Comparison of ENCODE assay signal across 22 cellular contexts in the genomic region with DNA sequence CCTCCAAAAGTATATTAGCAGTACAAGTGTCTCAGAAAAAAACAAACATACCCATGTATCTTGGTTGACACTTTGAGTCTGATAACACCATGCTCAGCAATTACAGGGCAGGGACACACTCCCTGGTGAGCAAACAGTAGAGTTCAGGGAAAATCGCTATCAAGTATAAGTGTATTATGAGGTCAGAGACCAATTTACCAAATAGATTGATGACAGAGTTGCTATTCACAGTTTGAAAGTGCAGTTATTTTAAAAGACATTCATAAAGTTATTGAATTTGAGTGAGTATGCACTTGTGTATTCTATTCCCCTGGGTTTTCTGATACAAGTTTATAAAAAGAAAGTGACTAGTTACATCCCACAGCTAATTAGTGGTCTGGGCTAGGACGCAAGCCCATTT. TPM values are rescaled to one million over a fixed set of nuclear protein-coding genes. Genes with fewer than 3 reads are reported as not detected.
DNase-seq lines count a peak whose midpoint lies in the region; ATAC-seq, FAIRE-seq and TF ChIP-seq lines count a peak whose summit lies in the region.
"Had no signal": no experiment of that assay in that cellular context is flagged by ENCODE, and none has a peak within 500 bp of the region (broad histone marks: within the 10 kb centered on the region; RNA-seq: fewer than 3 reads in every experiment).

No MANE protein-coding gene starts in this region.

- H3K27me3 ChIP-seq in K562 (ENCODE audit: control insufficient read depth in 2 of 2, insufficient read depth in 2 of 2, low read length in 2 of 2) (peaks cover 0 to 10% of the 10 kb centered on the region in 2 experiments; a peak in 2 of 5 replicates), BE2C (no peaks in the 10 kb centered on the region), mesendoderm (ENCODE audit: insufficient read depth, low read length, poor library complexity) (peaks cover 2% of the 10 kb centered on the region)

- 4% methylated on average over 2 of the region's 2 CpGs for WGBS in K562 (ENCODE audit: insufficient coverage, low coverage, missing lambda C conversion rate)
- no CpG with 5 or more reads among the region's 2 CpGs for WGBS in mesendoderm (ENCODE audit: extremely low coverage, insufficient coverage, low lambda C conversion rate)

- H3K9ac ChIP-seq in K562 (ENCODE audit: insufficient read depth in 1 of 2, low read depth in 2 of 2, low read length in 2 of 2): no peak overlapping the region; a peak in 1 of 4 replicates
- H3K9ac ChIP-seq in mesendoderm (ENCODE audit: low read length): no peak overlapping the region

- H4K20me1 ChIP-seq in K562 (replicated peaks; ENCODE audit: control insufficient read depth, insufficient read depth, low read length): no peaks in the 10 kb centered on the region

- H3K79me2 ChIP-seq in K562 (ENCODE audit: control insufficient read depth, insufficient read depth, low read length): no peaks in the 10 kb centered on the region
- H3K79me2 ChIP-seq in mesendoderm (ENCODE audit: control insufficient read depth, insufficient read depth, low read length): no peaks in the 10 kb centered on the region

- FAIRE-seq in K562 (lab: Jason Lieb, UNC): peak; percentile 26
- FAIRE-seq: A204.1, D721Med, G401.6 had no signal

- H2BK120ac ChIP-seq in mesendoderm (ENCODE audit: low read depth, low read length): no peak overlapping the region

- H3K79me1 ChIP-seq in mesendoderm (ENCODE audit: low read length): no peaks in the 10 kb centered on the region

- H3K4me3 ChIP-seq in K562 (no peak overlapping the region), mucosa of descending colon (no peak overlapping the region), BE2C (ENCODE audit: low read depth, low read length) (no peak overlapping the region), mesendoderm (ENCODE audit: low read length) (no peak overlapping the region)
- H3K4me3 ChIP-seq: HAP-1 had no signal

- H2BK5ac ChIP-seq in mesendoderm (ENCODE audit: low read length): no peak overlapping the region

- H3K4me1 ChIP-seq in K562 (replicated peaks in 1 of 2; ENCODE audit: control insufficient read depth in 2 of 2, insufficient read depth in 2 of 2, low read length in 2 of 2) (peaks cover 0 to 18% of the 10 kb centered on the region in 2 experiments; a peak in 3 of 5 replicates), mucosa of descending colon (ENCODE audit: low read depth) (no peaks in the 10 kb centered on the region), BE2C (no peaks in the 10 kb centered on the region), mesendoderm (ENCODE audit: control insufficient read depth, low read depth, low read length) (no peaks in the 10 kb centered on the region)
- H3K4me1 ChIP-seq: HAP-1 had no signal

- DNase-seq in H4 (ENCODE audit: low spot score) (peak; percentile 8), K562 (ENCODE audit: extremely low read depth in 1 of 4, low spot score in 3 of 4) (peak in 1 of 4 experiments; percentile 44), mucosa of descending colon (no peak), AG08395 (ENCODE audit: low spot score) (no peak), foreskin melanocyte (no peak), BE2C (no peak), mesendoderm (no peak)
- DNase-seq: C1 segment of cervical spinal cord; CD4-positive, alpha-beta memory T cell; COR-L47; DMS153; DMS79 treated with DMSO at 0.1 percent for 48 hours; EL; GOT3; HFFc6; KG1 had no signal

- H2BK15ac ChIP-seq in mesendoderm (replicated peaks; ENCODE audit: low read depth): no peak overlapping the region

- H3K56ac ChIP-seq in mesendoderm (ENCODE audit: low read length): no peak overlapping the region

- H3K4me2 ChIP-seq in K562 (ENCODE audit: insufficient read depth, low read length) (0 out of 2 replicates have a peak overlapping the region, but pooled peaks have one; percentile 16), mesendoderm (ENCODE audit: low read length) (no peak overlapping the region)

- no peak overlapping the region for H4K8ac ChIP-seq in mesendoderm (ENCODE audit: low read depth, low read length)

- H3K9me1 ChIP-seq in K562 (ENCODE audit: control insufficient read depth, insufficient read depth, low read length): no peaks in the 10 kb centered on the region

- POLR2A ChIA-PET in K562 (lab: Yijun Ruan, JAX): interaction anchor here (0.7 to 1.2 kb wide), 2 partner anchors 8 to 16 kb away, joined by 3 read pairs; no protein-coding TSS in a partner anchor

- no peak for TF ChIP-seq EP300 in K562 (IDR thresholded peaks at IDR 0.05; ENCODE audit: low read length)

- no TSS peak for BruUV-seq in K562 (replicated peaks; lab: Mats Ljungman, UMichigan)

- TF ChIP-seq POLR2A in K562 (conservative IDR thresholded peaks at IDR 0.05): no peak

- H3K9me3 ChIP-seq in K562 (replicated peaks; ENCODE audit: control insufficient read depth, insufficient read depth, low read depth, low read length) (no peaks in the 10 kb centered on the region), mucosa of descending colon (no peaks in the 10 kb centered on the region), BE2C (no peaks in the 10 kb centered on the region)
- H3K9me3 ChIP-seq: HAP-1 had no signal

- H3K4ac ChIP-seq in mesendoderm (ENCODE audit: low read depth, low read length): no peak overlapping the region

- ATAC-seq in K562 (peak; percentile 58), mucosa of descending colon (peak; percentile 72)

- CTCF ChIA-PET in K562 (lab: Yijun Ruan, JAX; ENCODE audit: low intra/inter-chr PET ratio): no interaction called here

- in situ Hi-C loops in K562 (cut with MboI): no loop called here

- H2AK5ac ChIP-seq in mesendoderm (ENCODE audit: low read length): no peak overlapping the region

- no peak overlapping the region for H2AFZ ChIP-seq in K562 (ENCODE audit: low read depth, low read length)

- intact Hi-C loops in K562 (cut with micrococcal nuclease) (no loop called here), mucosa of descending colon (cut with DNase I, micrococcal nuclease) (no loop called here)

- TF ChIP-seq CTCF in K562 (IDR thresholded peaks at IDR 0.05 in 2 of 3, conservative IDR thresholded peaks at IDR 0.05 in 1 of 3; ENCODE audit: insufficient read depth in 2 of 3, low read depth in 1 of 3, low read length in 3 of 3) (no peak), mucosa of descending colon (IDR thresholded peaks at IDR 0.05) (no peak), BE2C (IDR thresholded peaks at IDR 0.05; ENCODE audit: low read depth, low read length) (no peak)

- no peak overlapping the region for H3K23ac ChIP-seq in mesendoderm (ENCODE audit: low read length)

- no peak for TF ChIP-seq RAD21 in K562 (CRISPR knock-in tag; conservative IDR thresholded peaks at IDR 0.05 in 1 of 2, IDR thresholded peaks at IDR 0.05 in 1 of 2)

- no peak overlapping the region for H3K18ac ChIP-seq in mesendoderm (ENCODE audit: low read length)

- no peak overlapping the region for H4K5ac ChIP-seq in mesendoderm (ENCODE audit: low read length)

- H3K27ac ChIP-seq in K562 (ENCODE audit: extremely low read depth, low read depth, low read length): no peak overlapping the region
- H3K27ac ChIP-seq in mesendoderm (ENCODE audit: low read depth, low read length): no peak overlapping the region

- H3K36me3 ChIP-seq in K562 (ENCODE audit: control insufficient read depth, insufficient read depth, low read length) (no peaks in the 10 kb centered on the region), mucosa of descending colon (ENCODE audit: low read depth) (no peaks in the 10 kb centered on the region), BE2C (no peaks in the 10 kb centered on the region), mesendoderm (ENCODE audit: control insufficient read depth, insufficient read depth, low read length) (no peaks in the 10 kb centered on the region)
- H3K36me3 ChIP-seq: HAP-1 had no signal

TF ChIP-seq in K562, 482 proteins besides CTCF, POLR2A, EP300 and RAD21 (continues in another document):
- peak; percentile 74 for TF ChIP-seq MEIS2 (IDR thresholded peaks at IDR 0.05; ENCODE audit: partially characterized antibody)
- TF ChIP-seq, protein P1, sequence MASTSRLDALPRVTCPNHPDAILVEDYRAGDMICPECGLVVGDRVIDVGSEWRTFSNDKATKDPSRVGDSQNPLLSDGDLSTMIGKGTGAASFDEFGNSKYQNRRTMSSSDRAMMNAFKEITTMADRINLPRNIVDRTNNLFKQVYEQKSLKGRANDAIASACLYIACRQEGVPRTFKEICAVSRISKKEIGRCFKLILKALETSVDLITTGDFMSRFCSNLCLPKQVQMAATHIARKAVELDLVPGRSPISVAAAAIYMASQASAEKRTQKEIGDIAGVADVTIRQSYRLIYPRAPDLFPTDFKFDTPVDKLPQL (IDR thresholded peaks at IDR 0.05; ENCODE audit: extremely low read depth, insufficient read length): no peak
- TF ChIP-seq HEY1 (CRISPR knock-in tag; IDR thresholded peaks at IDR 0.05; ENCODE audit: borderline replicate concordance): no peak
- no peak for TF ChIP-seq NR1H2 (CRISPR knock-in tag; IDR thresholded peaks at IDR 0.05)
- TF ChIP-seq ZNF79 (CRISPR knock-in tag; IDR thresholded peaks at IDR 0.05; ENCODE audit: low read depth): no peak

RNA-seq across cellular contexts. Expression of gene LONRF3, which starts 10.2 kb away (rescaled TPM):
- total RNA-seq in H4 (2014; rRNA removed; shearing (Covaris generic)): 1.8 and 2.7 TPM in 2 replicates
- 24.1 and 26.9 TPM in 2 replicates for total RNA-seq in K562 (2011; cell fraction: chromatin; rRNA removed; ENCODE audit: low replicate concordance)
- 16.5 and 16.6 TPM in 2 replicates for total RNA-seq in K562 (2011; cell fraction: nucleolus; rRNA removed)
- total RNA-seq in K562 (2011; cell fraction: nucleoplasm; rRNA removed): 14.7 and 16.6 TPM in 2 replicates
- total RNA-seq in K562 (2014; rRNA removed) (10.3 and 10.6 TPM in 2 replicates), K562 (2014; rRNA removed; fragmentation: Illumina TruSeq; extraction: Trizol) (10.9 and 11.2 TPM in 2 replicates), K562 (2015; rRNA removed; fragmentation: Illumina TruSeq; extraction: Trizol) (4.4 and 5.2 TPM in 2 replicates), K562 (2021) (9.4 and 10.1 TPM in 2 replicates), mucosa of descending colon (10 to 100 TPM in 1 of 3 donors, 1 to 10 TPM in 2; 8.1 to 16.2 (median 9.8) TPM)
- polyA plus RNA-seq in K562 (2011; rRNA removed) (13.3 and 22.0 TPM in 2 replicates), K562 (2014; fragmentation: Illumina TruSeq; extraction: Trizol) (8.7 and 8.9 TPM in 2 replicates), K562 (2014; fragmentation: Nextera tagmentation; extraction: Ambion mirVana) (1 to 10 TPM; 1.3 to 1.4 TPM), K562 (2014; rRNA removed) (4.8 and 8.7 TPM in 2 replicates)
- polyA plus RNA-seq in K562 (2011; cell fraction: cytosol; rRNA removed): 8.5 and 10.3 TPM in 2 replicates
- polyA plus RNA-seq in K562 (2011; cell fraction: nucleus; rRNA removed): 13.2 and 19.5 TPM in 2 replicates
- polyA plus RNA-seq in K562 (2012): 5.1 and 5.7 TPM in 2 replicates
- 26.7 and 41.6 TPM in 2 replicates for polyA minus RNA-seq in K562 (2011; rRNA and poly(A)+ RNA removed)
- polyA minus RNA-seq in K562 (2011; cell fraction: cytosol; rRNA and poly(A)+ RNA removed): 10.6 and 15.7 TPM in 2 replicates
- polyA minus RNA-seq in K562 (2011; cell fraction: nucleus; rRNA and poly(A)+ RNA removed): 17.9 and 19.1 TPM in 2 replicates
- polyA plus RNA-seq in BE2C (2012; ENCODE audit: insufficient read depth, insufficient read length, low read depth): not detected
- 0.24 TPM for polyA plus RNA-seq in mesendoderm (2013, experiment 1 of 2)
- 0.25 TPM for polyA plus RNA-seq in mesendoderm (2013, experiment 2 of 2)
- total RNA-seq: HFFc6, IMR-90 had no signal
- polyA plus RNA-seq: AG04450, IMR-90 had no signal
